Comparison of ENCODE assay signal across 1 cellular context in genomic region chr19:4967738-4968461, GRCh38.
TF ChIP-seq lines count a peak whose summit lies in the region.

No MANE protein-coding gene starts in this region.

TF ChIP-seq in GM12878, 131 proteins besides CTCF, POLR2A, EP300 and RAD21 (continued from another document):
- 0 out of 2 replicates have a peak, but pooled peaks have one; percentile 69 for TF ChIP-seq SMARCA5 (IDR thresholded peaks at IDR 0.05)
